Comparison of ENCODE assay signal across 8 cellular contexts in genomic region chr7:44999245-45000095, GRCh38. TPM values are rescaled to one million over a fixed set of nuclear protein-coding genes. Genes with fewer than 3 reads are reported as not detected.
DNase-seq lines count a peak whose midpoint lies in the region; ATAC-seq and TF ChIP-seq lines count a peak whose summit lies in the region.

No MANE protein-coding gene starts in this region.

- H3K9me3 ChIP-seq in IMR-90 (ENCODE audit: control insufficient read depth, insufficient read depth, low read length), result no peaks in the 10 kb centered on the region
- H3K9me3 ChIP-seq in OCI-LY7 (ENCODE audit: low read length), result 0 out of 2 replicates have a peak, but pooled peaks cover under 1% of the 10 kb centered on the region
- no peaks in the 10 kb centered on the region for H3K9me3 ChIP-seq in mucosa of descending colon

- peak overlapping the region; percentile 86 for H2AK9ac ChIP-seq in IMR-90 (replicated peaks; ENCODE audit: low read depth, low read length, poor library complexity)

- H2BK120ac ChIP-seq in IMR-90 (ENCODE audit: low read depth, low read length), result peak overlapping the region; percentile 54; the same call in 1 of the 2 replicates

- H3K9me1 ChIP-seq in IMR-90 (ENCODE audit: insufficient read depth, low read length), result peaks cover 11% of the 10 kb centered on the region

- peak overlapping the region; percentile 72 for H3K9ac ChIP-seq in IMR-90 (ENCODE audit: low read depth, low read length)

- H3K18ac ChIP-seq in IMR-90 (ENCODE audit: low read depth, low read length), result peak overlapping the region; percentile 83; the same call in 1 of the 2 replicates

- peak overlapping the region; percentile 65 for H3K23ac ChIP-seq in IMR-90 (ENCODE audit: low read depth, low read length)

- no peak overlapping the region for H2BK20ac ChIP-seq in IMR-90 (ENCODE audit: low read depth, low read length)

- H3K36me3 ChIP-seq in IMR-90 (ENCODE audit: control insufficient read depth, insufficient read depth, low read length) (peaks cover 2% of the 10 kb centered on the region; the same call in 1 of the 2 replicates), OCI-LY7 (ENCODE audit: insufficient read depth, low read length) (peaks cover 33% of the 10 kb centered on the region), mucosa of descending colon (ENCODE audit: low read depth) (no peaks in the 10 kb centered on the region)

- WGBS in IMR-90 (ENCODE audit: extremely low coverage in 2 of 2, insufficient read length in 1 of 2), 2 experiments, result 0% methylated on average over 21 of the region's 66 CpGs; no CpG with 5 or more reads in 1 of the 2 experiments

- peak overlapping the region; percentile 88 for H3K56ac ChIP-seq in IMR-90 (ENCODE audit: extremely low read depth, insufficient read depth, low read length)

- peak overlapping the region; percentile 83 to 85 for H4K8ac ChIP-seq in IMR-90 (ENCODE audit: low read depth in 2 of 2, low read length in 2 of 2)

- BruUV-seq in IMR-90 (replicated peaks; lab: Mats Ljungman, UMichigan) (no TSS peak), OCI-LY7 (replicated peaks; lab: Mats Ljungman, UMichigan) (TSS peak; percentile 86)

- peaks cover 5% of the 10 kb centered on the region for H3K4me1 ChIP-seq in IMR-90 (ENCODE audit: control insufficient read depth, insufficient read depth, low read length)
- H3K4me1 ChIP-seq in OCI-LY7 (ENCODE audit: insufficient read depth, low read length, poor library complexity, severe bottlenecking), result peaks cover 78% of the 10 kb centered on the region
- H3K4me1 ChIP-seq in mucosa of descending colon (ENCODE audit: low read depth), result peaks cover 18% of the 10 kb centered on the region

- ATAC-seq in GM21528 (IDR thresholded peaks at IDR 0.05; ENCODE audit: low FRiP score, unreplicated experiment), result peak; percentile 68
- ATAC-seq in IMR-90 (ENCODE audit: low read depth), result peak; percentile 95
- peak; percentile 94 for ATAC-seq in mucosa of descending colon

- no peak for TF ChIP-seq CTCF in IMR-90 (conservative IDR thresholded peaks at IDR 0.05; ENCODE audit: low read depth, low read length)
- TF ChIP-seq CTCF in OCI-LY7 (conservative IDR thresholded peaks at IDR 0.05; ENCODE audit: low read length), result no peak
- peak; percentile 19 for TF ChIP-seq CTCF in mucosa of descending colon (IDR thresholded peaks at IDR 0.05)

- in situ Hi-C loops in IMR-90 (cut with MboI; ENCODE audit: low sequenced_read_pairs), result no loop called here

- H3K4me3 ChIP-seq in IMR-90 (ENCODE audit: insufficient read depth, low read depth, low read length) (peak overlapping the region; percentile 88), OCI-LY7 (ENCODE audit: low read depth, low read length, poor library complexity, severe bottlenecking) (peak overlapping the region; percentile 86), mucosa of descending colon (peak overlapping the region; percentile 48)

- H3K27me3 ChIP-seq in IMR-90 (ENCODE audit: control insufficient read depth, insufficient read depth, low read length), result no peaks in the 10 kb centered on the region

- H3K14ac ChIP-seq in IMR-90 (replicated peaks; ENCODE audit: low read depth, low read length), result peak overlapping the region; percentile 98

- peaks cover 23% of the 10 kb centered on the region for H4K20me1 ChIP-seq in IMR-90 (ENCODE audit: insufficient read depth, low read length)
- peaks cover 12% of the 10 kb centered on the region; the same call in 1 of the 2 replicates for H4K20me1 ChIP-seq in OCI-LY7 (ENCODE audit: insufficient read depth, low read length)

- H3K79me2 ChIP-seq in OCI-LY7 (ENCODE audit: insufficient read depth, low read depth, low read length), result peaks cover 46% of the 10 kb centered on the region

- peaks cover 12 to 46% of the 10 kb centered on the region in 2 experiments; a peak in 3 of 4 replicates for H3K79me1 ChIP-seq in IMR-90 (ENCODE audit: low read depth in 1 of 2, low read length in 2 of 2)

- H2BK15ac ChIP-seq in IMR-90 (ENCODE audit: low read depth, low read length), result peak overlapping the region; percentile 40; the same call in 2 of the 3 replicates

- peak overlapping the region; percentile 81 for H3K27ac ChIP-seq in IMR-90 (ENCODE audit: insufficient read depth, low read length)
- peak overlapping the region; percentile 93 for H3K27ac ChIP-seq in OCI-LY7 (ENCODE audit: low read depth, low read length, poor library complexity, severe bottlenecking)
- peak overlapping the region; percentile 69 for H3K27ac ChIP-seq in epithelial cell of prostate

- POLR2A ChIA-PET in IMR-90 (lab: Charles Lee; ENCODE audit: unreplicated experiment) (interaction anchor here (0.5 to 0.6 kb wide), 5 partner anchors 24 to 318 kb away, joined by 4 to 7 read pairs (median 4); no protein-coding TSS in a partner anchor), OCI-LY7 (lab: Charles Lee) (interaction anchor here (0.6 to 10.2 kb wide), 14 partner anchors 11 to 1647 kb away, joined by 3 to 206 read pairs (median 3); partner anchors contain the start of genes DBNL, MYO1G and TBRG4)

- peak overlapping the region; percentile 71 for H3K4ac ChIP-seq in IMR-90 (ENCODE audit: low read depth, low read length)

- H2AFZ ChIP-seq in IMR-90 (replicated peaks; ENCODE audit: low read length, poor library complexity), result peak overlapping the region; percentile 93
- H2AFZ ChIP-seq in OCI-LY7 (ENCODE audit: low read length), result peak overlapping the region; percentile 47; the same call in 1 of the 2 replicates

- H2AK5ac ChIP-seq in IMR-90 (ENCODE audit: low read depth, low read length), result no peak overlapping the region

- peak overlapping the region; percentile 90 for H4K5ac ChIP-seq in IMR-90 (ENCODE audit: low read depth, low read length)

- TF ChIP-seq RAD21 in IMR-90 (IDR thresholded peaks at IDR 0.05; ENCODE audit: low read length), result peak; percentile 2; the same call in 1 of the 2 replicates

- dilution Hi-C loops in IMR-90 (cut with HindIII; ENCODE audit: low sequenced_read_pairs, unreplicated experiment), result no loop called here

- no peak for TF ChIP-seq POLR2A in IMR-90 (IDR thresholded peaks at IDR 0.05; ENCODE audit: low read depth, low read length)

- peak overlapping the region; percentile 98 for H3K4me2 ChIP-seq in IMR-90 (ENCODE audit: low read depth, low read length)
- peak overlapping the region; percentile 77 for H3K4me2 ChIP-seq in OCI-LY7 (ENCODE audit: low read length)

- peak overlapping the region; percentile 87 for H2BK5ac ChIP-seq in IMR-90 (ENCODE audit: low read depth, low read length, poor library complexity, severe bottlenecking)

- DNase-seq in DMS 273 (lab: John Stamatoyannopoulos, UW; ENCODE audit: unreplicated experiment), result peak; percentile 100
- peak; percentile 99 for DNase-seq in IMR-90
- DNase-seq in OCI-LY7 (ENCODE audit: low spot score), result peak; percentile 100
- DNase-seq in activated T-cell treated with anti-CD3 and anti-CD28 coated beads for 4 hours, result peak; percentile 98
- peak; percentile 93 for DNase-seq in epithelial cell of prostate (ENCODE audit: low read depth, low spot score)
- DNase-seq in mucosa of descending colon, result peak; percentile 99 to 100 (median 99)
- DNase-seq in stimulated activated CD8-positive, alpha-beta memory T cell treated with anti-CD3 and anti-CD28 coated beads, Interleukin-4, amount 100 ng/mL, for 1 hour (ENCODE audit: low read depth in 2 of 2, low spot score in 1 of 2), result peak; percentile 97

- peak overlapping the region; percentile 89 for H4K91ac ChIP-seq in IMR-90 (ENCODE audit: insufficient read depth, low read depth, low read length)

- CTCF ChIA-PET in IMR-90 (lab: Yijun Ruan, JAX) (no interaction called here), OCI-LY7 (lab: Charles Lee; ENCODE audit: unreplicated experiment) (interaction anchor here (0.6 to 2.7 kb wide), 4 partner anchors 10 to 53 kb away, joined by 3 to 17 read pairs (median 6); no protein-coding TSS in a partner anchor)

- intact Hi-C loops in IMR-90 (cut with micrococcal nuclease), result loop anchor here (1.0 kb wide), 1 partner anchor 114 kb away; the partner anchor contains the start of gene PURB
- intact Hi-C loops in OCI-LY7 (cut with micrococcal nuclease; ENCODE audit: unreplicated experiment), result loop anchor here (1.0 to 5.0 kb wide), 5 partner anchors 13 to 902 kb away; partner anchors contain the start of genes H2AZ2, OGDH and TMED4
- intact Hi-C loops in mucosa of descending colon (cut with DNase I, micrococcal nuclease), result no loop called here

- H3K9me2 ChIP-seq in OCI-LY7 (ENCODE audit: insufficient read depth, low read length), result no peaks in the 10 kb centered on the region

TF ChIP-seq in IMR-90, 13 proteins besides CTCF, POLR2A, EP300 and RAD21:
- TF ChIP-seq SMC3 (IDR thresholded peaks at IDR 0.05; ENCODE audit: low read depth, low read length) (peak; percentile 4; the same call in 1 of the 2 replicates), MAZ (IDR thresholded peaks at IDR 0.05; ENCODE audit: borderline replicate concordance, low read depth, low read length) (peak; percentile 48; the same call in 1 of the 2 replicates), MXI1 (IDR thresholded peaks at IDR 0.05; ENCODE audit: borderline replicate concordance, low read depth, low read length) (peak; percentile 77), USF2 (IDR thresholded peaks at IDR 0.05; ENCODE audit: low read depth, low read length) (no peak), FOS (IDR thresholded peaks at IDR 0.05; ENCODE audit: low read depth, low read length) (no peak)

RNA-seq across cellular contexts. Expression of gene CCM2, which starts 0.5 kb away (rescaled TPM):
- total RNA-seq in IMR-90 (2012; rRNA removed) (56.1 and 65.2 TPM in 2 replicates), OCI-LY7 (2022) (84.0 and 89.1 TPM in 2 replicates), mucosa of descending colon (10 to 100 TPM; 33.4 to 43.8 (median 35.8) TPM)
- 71.7 and 78.5 TPM in 2 replicates for polyA plus RNA-seq in IMR-90 (2012; rRNA removed)
- 50.3 and 98.2 TPM in 2 replicates for polyA plus RNA-seq in IMR-90 (2012; cell fraction: cytosol; rRNA removed)
- 45.6 and 112 TPM in 2 replicates for polyA plus RNA-seq in IMR-90 (2012; cell fraction: nucleus; rRNA removed; ENCODE audit: low replicate concordance)
- total RNA-seq in OCI-LY7 (2014; rRNA removed; shearing (Covaris generic)), result 55.3 and 58.9 TPM in 2 replicates

RNA-seq across cellular contexts. Expression of gene MYO1G, which starts 20.7 kb away (rescaled TPM):
- total RNA-seq in IMR-90 (2012; rRNA removed) (under 0.01 TPM in 2 replicates), OCI-LY7 (2022) (74.7 and 87.3 TPM in 2 replicates), mucosa of descending colon (1 to 10 TPM; 3.8 to 6.9 (median 3.9) TPM)
- 0.02 and 0.04 TPM in 2 replicates for polyA plus RNA-seq in IMR-90 (2012; rRNA removed)
- polyA plus RNA-seq in IMR-90 (2012; cell fraction: cytosol; rRNA removed), result 0.01 TPM in 1 of 2 replicates, not detected in the other
- 0.16 and 0.21 TPM in 2 replicates for polyA plus RNA-seq in IMR-90 (2012; cell fraction: nucleus; rRNA removed; ENCODE audit: low replicate concordance)
- 23.6 and 27.4 TPM in 2 replicates for total RNA-seq in OCI-LY7 (2014; rRNA removed; shearing (Covaris generic))

Comparison
In these comparisons a context has a peak if more than half of its experiments do, and no peak if none do; other contexts are left out.
1. Peak in every context shown above with its lines: DNase-seq, ATAC-seq, H3K4me3 ChIP-seq and H3K27ac ChIP-seq.
2. intact Hi-C loops: an anchor here in IMR-90 (1.0 kb wide) and OCI-LY7 (1.0 to 5.0 kb wide); none called in mucosa of descending colon.